ENCODE assay signal across 11 cellular contexts in genomic region chr2:191567229-191567628, GRCh38.
DNase-seq lines count a peak whose midpoint lies in the region; ATAC-seq and TF ChIP-seq lines count a peak whose summit lies in the region.
"Had no signal": no experiment of that assay in that cellular context is flagged by ENCODE, and none has a peak within 500 bp of the region (broad histone marks: within the 10 kb centered on the region; RNA-seq: fewer than 3 reads in every experiment).

No MANE protein-coding gene starts in this region.

- H3K9me2 ChIP-seq in SK-N-SH: no peaks in the 10 kb centered on the region
- no peaks in the 10 kb centered on the region for H3K9me2 ChIP-seq in PC-9 (ENCODE audit: insufficient read depth)

- H3K4me2 ChIP-seq in SK-N-SH (no peak overlapping the region), PC-9 (peak overlapping the region; percentile 23), osteoblast (ENCODE audit: insufficient read depth, low read length) (no peak overlapping the region)
- H3K4me2 ChIP-seq: BLaER1 treated with 17β-estradiol and CSF1 and Interleukin-3, amounts not matched to agents 10 nM and 100 nM had no signal

- POLR2A ChIA-PET in SK-N-SH (lab: Yijun Ruan, JAX): no interaction called here
- POLR2A ChIA-PET in PC-9 (lab: Charles Lee; ENCODE audit: unreplicated experiment): interaction anchor here (0.6 kb wide), 4 partner anchors 50 to 245 kb away, joined by 3 to 16 read pairs (median 4); no protein-coding TSS in a partner anchor

- intact Hi-C loops in PC-9 (cut with micrococcal nuclease; ENCODE audit: unreplicated experiment): loop anchor here (2.0 kb wide), 1 partner anchor 70 kb away; no protein-coding TSS in a partner anchor
- intact Hi-C loops in left colon (cut with DNase I, micrococcal nuclease): no loop called here
- intact Hi-C loops in transverse colon (cut with DNase I; ENCODE audit: low total_unique reads): no loop called here

- H3K36me3 ChIP-seq in SK-N-SH (replicated peaks in 1 of 2; ENCODE audit: control insufficient read depth in 1 of 2, insufficient read depth in 2 of 2, low read length in 1 of 2) (no peaks in the 10 kb centered on the region), PC-9 (ENCODE audit: low read depth) (no peaks in the 10 kb centered on the region), transverse colon (no peaks in the 10 kb centered on the region), osteoblast (ENCODE audit: insufficient read depth, low read length) (no peaks in the 10 kb centered on the region)
- H3K36me3 ChIP-seq: BLaER1 treated with 17β-estradiol and CSF1 and Interleukin-3, amounts not matched to agents 10 nM and 100 nM had no signal

- no peak for DNase-seq in SK-N-SH
- DNase-seq in PC-9: peak in 1 of 2 experiments; percentile 43
- DNase-seq in left colon: no peak
- DNase-seq in transverse colon: peak; percentile 18
- DNase-seq in SHP77 treated with DMSO at 0.1 percent for 48 hours (lab: John Stamatoyannopoulos, UW): no peak
- DNase-seq in osteoblast (ENCODE audit: insufficient read length, low spot score, missing footprints): no peak
- DNase-seq: 8988T; ACHN; CD4-positive, CD25-positive, alpha-beta regulatory T cell had no signal

- H4K20me1 ChIP-seq in SK-N-SH (ENCODE audit: insufficient read depth): no peaks in the 10 kb centered on the region
- H4K20me1 ChIP-seq in PC-9 (ENCODE audit: insufficient read depth): no peaks in the 10 kb centered on the region
- no peaks in the 10 kb centered on the region for H4K20me1 ChIP-seq in osteoblast (ENCODE audit: insufficient read depth, low read length)
- H4K20me1 ChIP-seq: BLaER1 treated with 17β-estradiol and CSF1 and Interleukin-3, amounts not matched to agents 10 nM and 100 nM had no signal

- H3K4me3 ChIP-seq in SK-N-SH (ENCODE audit: low read depth in 2 of 2, low read length in 1 of 2) (no peak overlapping the region), PC-9 (no peak overlapping the region), transverse colon (no peak overlapping the region), osteoblast (ENCODE audit: insufficient read depth, low read length) (no peak overlapping the region)
- H3K4me3 ChIP-seq: BLaER1 treated with 17β-estradiol and CSF1 and Interleukin-3, amounts not matched to agents 10 nM and 100 nM had no signal

- ATAC-seq in SK-N-SH treated with all-trans-retinoic acid at 6 μM for 48 hours (no peak), left colon (peak; percentile 39)

- no peak for TF ChIP-seq RAD21 in SK-N-SH (IDR thresholded peaks at IDR 0.05; ENCODE audit: low read length)

- CTCF ChIA-PET in SK-N-SH (lab: Yijun Ruan, JAX) (interaction anchor here (0.5 to 4.2 kb wide), 21 partner anchors 8 to 865 kb away, joined by 3 to 41 read pairs (median 4); no protein-coding TSS in a partner anchor), PC-9 (lab: Charles Lee) (interaction anchor here (1.0 kb wide), 3 partner anchors 50 to 124 kb away, joined by 4 to 5 read pairs (median 4); no protein-coding TSS in a partner anchor)

- TF ChIP-seq CTCF in SK-N-SH (IDR thresholded peaks at IDR 0.05): no peak
- no peak for TF ChIP-seq CTCF in PC-9 (conservative IDR thresholded peaks at IDR 0.05)
- no peak for TF ChIP-seq CTCF in transverse colon (IDR thresholded peaks at IDR 0.05)
- TF ChIP-seq CTCF in osteoblast (IDR thresholded peaks at IDR 0.05; ENCODE audit: extremely low read depth, low read depth, low read length): no peak

- H2AFZ ChIP-seq in SK-N-SH (ENCODE audit: low read depth) (0 out of 2 replicates have a peak overlapping the region, but pooled peaks have one; percentile 32), PC-9 (no peak overlapping the region), osteoblast (ENCODE audit: low read length) (no peak overlapping the region)

- H3K9ac ChIP-seq in SK-N-SH: no peak overlapping the region
- H3K9ac ChIP-seq: BLaER1 treated with 17β-estradiol and CSF1 and Interleukin-3, amounts not matched to agents 10 nM and 100 nM had no signal

- no peaks in the 10 kb centered on the region for H3K9me3 ChIP-seq in SK-N-SH
- no peaks in the 10 kb centered on the region; the same call in 1 of the 2 replicates for H3K9me3 ChIP-seq in PC-9 (ENCODE audit: insufficient read depth, low read depth)
- no peaks in the 10 kb centered on the region for H3K9me3 ChIP-seq in transverse colon
- no peaks in the 10 kb centered on the region for H3K9me3 ChIP-seq in osteoblast (ENCODE audit: low read depth, low read length)
- H3K9me3 ChIP-seq: BLaER1 treated with 17β-estradiol and CSF1 and Interleukin-3, amounts not matched to agents 10 nM and 100 nM had no signal

- no peaks in the 10 kb centered on the region for H3K79me2 ChIP-seq in SK-N-SH (ENCODE audit: insufficient read depth)
- no peaks in the 10 kb centered on the region for H3K79me2 ChIP-seq in PC-9 (ENCODE audit: low read depth)
- H3K79me2 ChIP-seq in osteoblast (ENCODE audit: insufficient read depth, low read length): no peaks in the 10 kb centered on the region

- no TSS peak for BruUV-seq in PC-9 (replicated peaks; lab: Mats Ljungman, UMichigan)

- in situ Hi-C loops in transverse colon (cut with MboI; ENCODE audit: low pct_ligation_motif_present in 1 of 4, low pct_unique_long_range_greater_than_20kb in 1 of 4, low sequenced_read_pairs in 3 of 4): loop anchor here (5.0 to 25.0 kb wide), 3 partner anchors 118 to 595 kb away; no protein-coding TSS in a partner anchor

- TF ChIP-seq EP300 in SK-N-SH (IDR thresholded peaks at IDR 0.05; ENCODE audit: borderline replicate concordance in 1 of 2, low read depth in 1 of 2, low read length in 1 of 2): no peak
- TF ChIP-seq EP300 in transverse colon (IDR thresholded peaks at IDR 0.05; ENCODE audit: low read depth): no peak

- TF ChIP-seq POLR2A in transverse colon (IDR thresholded peaks at IDR 0.05): no peak

- no peaks in the 10 kb centered on the region for H3K27me3 ChIP-seq in SK-N-SH (ENCODE audit: insufficient read depth)
- no peaks in the 10 kb centered on the region for H3K27me3 ChIP-seq in PC-9 (ENCODE audit: insufficient read depth, low read depth)
- H3K27me3 ChIP-seq in transverse colon: no peaks in the 10 kb centered on the region
- no peaks in the 10 kb centered on the region for H3K27me3 ChIP-seq in osteoblast (ENCODE audit: insufficient read depth, low read length)
- H3K27me3 ChIP-seq: BLaER1 treated with 17β-estradiol and CSF1 and Interleukin-3, amounts not matched to agents 10 nM and 100 nM had no signal

- 97% methylated on average over 3 of the region's 3 CpGs for WGBS in SK-N-SH (ENCODE audit: low lambda C conversion rate)
- WGBS in transverse colon (ENCODE audit: low coverage in 1 of 2), 2 donors: 56 to 83% methylated on average over 1 to 3 of the region's 3 CpGs

- H3K27ac ChIP-seq in SK-N-SH (ENCODE audit: low read depth in 2 of 2, low read length in 1 of 2) (no peak overlapping the region), PC-9 (peak overlapping the region; percentile 63), transverse colon (no peak overlapping the region), osteoblast (ENCODE audit: low read depth, low read length) (no peak overlapping the region)
- H3K27ac ChIP-seq: BLaER1 treated with 17β-estradiol and CSF1 and Interleukin-3, amounts not matched to agents 10 nM and 100 nM had no signal

- H3K4me1 ChIP-seq in SK-N-SH (ENCODE audit: control insufficient read depth in 1 of 2, insufficient read depth in 2 of 2, low read depth in 1 of 2, low read length in 1 of 2) (no peaks in the 10 kb centered on the region; a peak in 2 of 4 replicates), PC-9 (replicated peaks; ENCODE audit: insufficient read depth) (peaks cover 46% of the 10 kb centered on the region), transverse colon (peaks cover 0 to 41% (median 8%) of the 10 kb centered on the region in 4 donors), osteoblast (ENCODE audit: insufficient read depth, low read length) (peaks cover 16% of the 10 kb centered on the region)

- H3F3A ChIP-seq in SK-N-SH (replicated peaks; ENCODE audit: insufficient read depth): no peaks in the 10 kb centered on the region
- peaks cover 14% of the 10 kb centered on the region; the same call in 1 of the 2 replicates for H3F3A ChIP-seq in PC-9 (ENCODE audit: insufficient read depth, low read depth)

TF ChIP-seq in SK-N-SH, 30 proteins besides CTCF, POLR2A, EP300 and RAD21:
- TF ChIP-seq YY1 (IDR thresholded peaks at IDR 0.05; ENCODE audit: low read depth) (no peak), POLR2AphosphoS5 (IDR thresholded peaks at IDR 0.05; ENCODE audit: low read depth, low read length) (no peak)

TF ChIP-seq in SK-N-SH treated with all-trans-retinoic acid at 6 μM for 48 hours, 23 proteins besides CTCF, POLR2A, EP300 and RAD21 (continues in another document):
- no peak for TF ChIP-seq RARB (CRISPR knock-in tag; IDR thresholded peaks at IDR 0.05)
- no peak for TF ChIP-seq ZNF8 (CRISPR knock-in tag; IDR thresholded peaks at IDR 0.05)
- TF ChIP-seq ARNTL (CRISPR knock-in tag; IDR thresholded peaks at IDR 0.05; ENCODE audit: borderline replicate concordance, low read depth): no peak
- no peak for TF ChIP-seq ZC3H10 (CRISPR knock-in tag; IDR thresholded peaks at IDR 0.05)
- TF ChIP-seq, protein P1, sequence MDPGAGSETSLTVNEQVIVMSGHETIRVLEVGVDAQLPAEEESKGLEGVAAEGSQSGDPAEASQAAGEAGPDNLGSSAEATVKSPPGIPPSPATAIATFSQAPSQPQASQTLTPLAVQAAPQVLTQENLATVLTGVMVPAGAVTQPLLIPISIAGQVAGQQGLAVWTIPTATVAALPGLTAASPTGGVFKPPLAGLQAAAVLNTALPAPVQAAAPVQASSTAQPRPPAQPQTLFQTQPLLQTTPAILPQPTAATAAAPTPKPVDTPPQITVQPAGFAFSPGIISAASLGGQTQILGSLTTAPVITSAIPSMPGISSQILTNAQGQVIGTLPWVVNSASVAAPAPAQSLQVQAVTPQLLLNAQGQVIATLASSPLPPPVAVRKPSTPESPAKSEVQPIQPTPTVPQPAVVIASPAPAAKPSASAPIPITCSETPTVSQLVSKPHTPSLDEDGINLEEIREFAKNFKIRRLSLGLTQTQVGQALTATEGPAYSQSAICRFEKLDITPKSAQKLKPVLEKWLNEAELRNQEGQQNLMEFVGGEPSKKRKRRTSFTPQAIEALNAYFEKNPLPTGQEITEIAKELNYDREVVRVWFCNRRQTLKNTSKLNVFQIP (CRISPR knock-in tag; IDR thresholded peaks at IDR 0.05; ENCODE audit: borderline replicate concordance, low read depth): no peak
- no peak for TF ChIP-seq TOX (CRISPR knock-in tag; IDR thresholded peaks at IDR 0.05; ENCODE audit: borderline replicate concordance)
- no peak for TF ChIP-seq ZFP30 (CRISPR knock-in tag; IDR thresholded peaks at IDR 0.05)
- no peak for TF ChIP-seq TCF4 (CRISPR knock-in tag; IDR thresholded peaks at IDR 0.05; ENCODE audit: borderline replicate concordance)
- no peak for TF ChIP-seq CSDC2 (CRISPR knock-in tag; IDR thresholded peaks at IDR 0.05)
- no peak for TF ChIP-seq OSR1 (CRISPR knock-in tag; IDR thresholded peaks at IDR 0.05)
